In genomic region chr13:50629497-50629896, GRCh38 we compare ENCODE assay signal across 15 cellular contexts.
DNase-seq lines count a peak whose midpoint lies in the region; TF ChIP-seq lines count a peak whose summit lies in the region.
"Had no signal": no experiment of that assay in that cellular context is flagged by ENCODE, and none has a peak within 500 bp of the region (broad histone marks: within the 10 kb centered on the region; RNA-seq: fewer than 3 reads in every experiment).

No MANE protein-coding gene starts in this region.

- H3K4me3 ChIP-seq in fibroblast of villous mesenchyme (ENCODE audit: low read depth, low read length) = no peak overlapping the region
- H3K4me3 ChIP-seq: SK-N-MC had no signal

- CTCF ChIA-PET in HEK293T (lab: Yijun Ruan, JAX) = no interaction called here

- no peak for TF ChIP-seq CTCF in fibroblast of villous mesenchyme (IDR thresholded peaks at IDR 0.05; ENCODE audit: insufficient read depth, low read depth, low read length)
- TF ChIP-seq CTCF in nephron progenitor cell (IDR thresholded peaks at IDR 0.05) = no peak

- peaks cover 20% of the 10 kb centered on the region for H3K4me1 Mint-ChIP-seq in nephron progenitor cell

- no peak overlapping the region for H3K4me3 Mint-ChIP-seq in nephron progenitor cell

- no peaks in the 10 kb centered on the region for H3K27me3 Mint-ChIP-seq in nephron progenitor cell (ENCODE audit: low read depth, poor library complexity)

- no peak for DNase-seq in HEK293T (ENCODE audit: extremely low spot score)
- DNase-seq in NCI-H69 (lab: John Stamatoyannopoulos, UW) = peak; percentile 67
- DNase-seq in fibroblast of villous mesenchyme (ENCODE audit: low read depth) = peak; percentile 57
- no peak for DNase-seq in nephron progenitor cell
- no peak for DNase-seq in D341Med (ENCODE audit: low spot score)
- DNase-seq in stimulated activated CD4-positive, alpha-beta T cell treated with anti-CD3 and anti-CD28 coated beads, Interleukin-4, amount 100 ng/mL, for 4 hours = no peak
- DNase-seq in stimulated activated CD4-positive, alpha-beta T cell treated with anti-CD3 and anti-CD28 coated beads, Interleukin-1b, Interleukin-23, amount 100 ng/mL, for 48 hours = no peak
- DNase-seq: DMS153, GOT3, KG1, NCI-H1436, NCI-H526, OCI-M1, RPMI8226 had no signal

- peak overlapping the region; percentile 96 for H3K27ac Mint-ChIP-seq in nephron progenitor cell

- POLR2A ChIA-PET in HEK293T (lab: Yijun Ruan, JAX) = no interaction called here

- peaks cover 19% of the 10 kb centered on the region for H3K9me3 Mint-ChIP-seq in nephron progenitor cell

- peaks cover 6% of the 10 kb centered on the region for H3K36me3 Mint-ChIP-seq in nephron progenitor cell (ENCODE audit: low read depth)

TF ChIP-seq in HEK293T, 16 proteins besides CTCF, POLR2A, EP300 and RAD21:
- TF ChIP-seq ARNT (IDR thresholded peaks at IDR 0.05) (no peak), PKNOX1 (IDR thresholded peaks at IDR 0.05) (peak; percentile 37; the same call in 1 of the 2 replicates)

Comparison
In these comparisons a context has a peak if more than half of its experiments do, and no peak if none do; other contexts are left out.
1. DNase-seq: peak in NCI-H69 (single experiment) and fibroblast of villous mesenchyme (single experiment); none in HEK293T (single experiment), nephron progenitor cell (single experiment), D341Med (single experiment), stimulated activated CD4-positive, alpha-beta T cell treated with anti-CD3 and anti-CD28 coated beads, Interleukin-4, amount 100 ng/mL, for 4 hours (0 of 2) and stimulated activated CD4-positive, alpha-beta T cell treated with anti-CD3 and anti-CD28 coated beads, Interleukin-1b, Interleukin-23, amount 100 ng/mL, for 48 hours (single experiment).